Comparison of ENCODE assay signal across 13 cellular contexts in the genomic region with DNA sequence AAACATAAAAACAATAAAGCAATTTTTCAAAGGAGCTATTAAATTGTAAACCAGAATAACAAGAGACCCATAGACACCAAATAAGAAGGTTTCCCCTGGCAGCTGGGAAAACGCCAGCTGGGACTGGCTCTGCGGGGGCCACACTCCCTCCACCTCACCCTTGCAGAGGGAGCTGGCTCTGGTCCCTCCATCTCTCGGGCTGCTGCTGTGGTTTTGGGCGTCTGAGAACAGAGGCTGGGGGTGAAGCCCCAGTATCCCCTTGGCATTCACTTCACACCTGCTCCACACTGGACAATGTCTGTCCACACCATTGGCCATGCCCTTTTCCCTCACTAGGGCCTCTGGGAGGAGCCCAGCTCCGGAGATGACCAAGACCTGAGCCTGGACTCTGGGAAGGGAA.
A peak's percentile ranks its signal among the peaks of the same experiment; 100 is the strongest.
DNase-seq lines count a peak whose midpoint lies in the region; ATAC-seq and TF ChIP-seq lines count a peak whose summit lies in the region.
"Had no signal": no experiment of that assay in that cellular context is flagged by ENCODE, and none has a peak within 500 bp of the region (broad histone marks: within the 10 kb centered on the region; RNA-seq: fewer than 3 reads in every experiment).

No MANE protein-coding gene starts in this region.

- TF ChIP-seq CTCF in chondrocyte (IDR thresholded peaks at IDR 0.05) (no peak), glutamatergic neuron (IDR thresholded peaks at IDR 0.05; ENCODE audit: partially characterized antibody, unreplicated experiment) (no peak)

- DNase-seq in left ventricle myocardium superior = peak; percentile 12
- no peak for DNase-seq in Right ventricle myocardium inferior (ENCODE audit: missing footprints)
- peak; percentile 43 for DNase-seq in chondrocyte (ENCODE audit: low spot score)
- DNase-seq in posterior vena cava (ENCODE audit: low spot score) = peak; percentile 74
- no peak for DNase-seq in H4 (ENCODE audit: low spot score)
- no peak for DNase-seq in glutamatergic neuron
- no peak for DNase-seq in RKO (ENCODE audit: low spot score)
- DNase-seq: BE2C; CD4-positive, alpha-beta memory T cell; DND-41; GDM1; IMR-90 had no signal

- no peak overlapping the region for H3K27ac Mint-ChIP-seq in chondrocyte (ENCODE audit: unreplicated experiment)
- no peak overlapping the region for H3K27ac Mint-ChIP-seq in glutamatergic neuron (ENCODE audit: unreplicated experiment)
- H3K27ac Mint-ChIP-seq: CD4-positive, alpha-beta memory T cell had no signal

- H3K9me3 Mint-ChIP-seq in chondrocyte (ENCODE audit: low read depth) (peaks cover 11% of the 10 kb centered on the region), glutamatergic neuron (ENCODE audit: unreplicated experiment) (peaks cover 11% of the 10 kb centered on the region)

- no peak for ATAC-seq in left ventricle myocardium superior
- no peak for ATAC-seq in Right ventricle myocardium inferior
- ATAC-seq: HCT116 had no signal

- H3K36me3 Mint-ChIP-seq in chondrocyte (ENCODE audit: low read depth) (peaks cover 2% of the 10 kb centered on the region), glutamatergic neuron (ENCODE audit: unreplicated experiment) (peaks cover 5% of the 10 kb centered on the region)
- H3K36me3 Mint-ChIP-seq: CD4-positive, alpha-beta memory T cell had no signal

- H3K27me3 Mint-ChIP-seq in chondrocyte (ENCODE audit: low read depth) = peaks cover 12% of the 10 kb centered on the region
- H3K27me3 Mint-ChIP-seq in glutamatergic neuron (ENCODE audit: unreplicated experiment) = no peaks in the 10 kb centered on the region

- H3K4me1 Mint-ChIP-seq in chondrocyte (ENCODE audit: low read depth) (peaks cover 13% of the 10 kb centered on the region), glutamatergic neuron (ENCODE audit: low read depth, unreplicated experiment) (peaks cover 34% of the 10 kb centered on the region)

- H3K4me3 Mint-ChIP-seq in chondrocyte (ENCODE audit: unreplicated experiment) (no peak overlapping the region), glutamatergic neuron (ENCODE audit: unreplicated experiment) (no peak overlapping the region)
- H3K4me3 Mint-ChIP-seq: CD4-positive, alpha-beta memory T cell had no signal

- intact Hi-C loops in left ventricle myocardium superior (cut with micrococcal nuclease) = no loop called here
- intact Hi-C loops in Right ventricle myocardium inferior (cut with DNase I) = no loop called here
- intact Hi-C loops in posterior vena cava (cut with DNase I) = no loop called here

Comparison
In these comparisons a context has a peak if more than half of its experiments do, and no peak if none do; other contexts are left out.
1. DNase-seq: peak in left ventricle myocardium superior (single experiment), chondrocyte (single experiment) and posterior vena cava (single experiment); none in Right ventricle myocardium inferior (single experiment), H4 (single experiment), glutamatergic neuron (single experiment) and RKO (single experiment).